24 cellular contexts compared by ENCODE assay signal in genomic region chr16:27641260-27641659, GRCh38.
"Had no signal": no experiment of that assay in that cellular context is flagged by ENCODE, and none has a peak within 500 bp of the region (broad histone marks: within the 10 kb centered on the region; RNA-seq: fewer than 3 reads in every experiment).

No MANE protein-coding gene starts in this region.

- H3K4me1 Mint-ChIP-seq: central memory CD8-positive, alpha-beta T cell had no signal

- H3K9me3 Mint-ChIP-seq: activated B cell treated with CpG ODN at 0.5 μM for 24 hours; activated CD4-positive, alpha-beta memory T cell treated with anti-CD3 and anti-CD28 coated beads for 36 hours; activated CD4-positive, alpha-beta T cell treated with anti-CD3 and anti-CD28 coated beads, Interleukin-2, amount 10 ng/mL, durations not matched to agents 24 days and 14 days; activated naive CD4-positive, alpha-beta T cell treated with anti-CD3 and anti-CD28 coated beads for 36 hours; activated T-cell treated with anti-CD3 and anti-CD28 coated beads, Interleukin-2, amount 50 U/mL, for 4 hours; brain; central memory CD8-positive, alpha-beta T cell had no signal

- DNase-seq: activated B cell treated with CpG ODN at 0.5 μM for 24 hours; activated CD4-positive, alpha-beta memory T cell treated with anti-CD3 and anti-CD28 coated beads for 36 hours; activated CD4-positive, alpha-beta T cell treated with anti-CD3 and anti-CD28 coated beads for 1 hour; activated CD4-positive, alpha-beta T cell treated with anti-CD3 and anti-CD28 coated beads, Interleukin-2, amount 10 ng/mL, durations not matched to agents 24 days and 14 days; activated CD8-positive, alpha-beta memory T cell treated with anti-CD3 and anti-CD28 coated beads for 24 hours; activated effector memory CD4-positive, alpha-beta T cell treated with anti-CD3 and anti-CD28 coated beads, Interleukin-2, amount 50 U/mL, for 16 hours; activated naive CD4-positive, alpha-beta T cell treated with anti-CD3 and anti-CD28 coated beads for 36 hours; activated T-cell treated with anti-CD3 and anti-CD28 coated beads, Interleukin-2, amount 50 U/mL, for 4 hours; amygdala; MM.1S; NCI-H1105 treated with DMSO at 0.1 percent for 48 hours; NCI-H146; NCI-H187 treated with DMSO at 0.1 percent for 48 hours; NCI-H2081 treated with DMSO at 0.1 percent for 48 hours; NCI-H345; NCI-H510A; NCI-H526 treated with DMSO at 0.1 percent for 48 hours; NCI-H82; SIG-M5; T-helper 17 cell; T-helper 9 cell had no signal

- H3K4me3 Mint-ChIP-seq: activated B cell treated with CpG ODN at 0.5 μM for 24 hours; activated CD4-positive, alpha-beta memory T cell treated with anti-CD3 and anti-CD28 coated beads for 36 hours; activated CD4-positive, alpha-beta T cell treated with anti-CD3 and anti-CD28 coated beads, Interleukin-2, amount 10 ng/mL, durations not matched to agents 24 days and 14 days; activated naive CD4-positive, alpha-beta T cell treated with anti-CD3 and anti-CD28 coated beads for 36 hours; activated naive CD8-positive, alpha-beta T cell; activated T-cell treated with anti-CD3 and anti-CD28 coated beads, Interleukin-2, amount 50 U/mL, for 4 hours; brain; central memory CD8-positive, alpha-beta T cell; T-helper 17 cell had no signal

- H3K27me3 Mint-ChIP-seq: activated B cell treated with CpG ODN at 0.5 μM for 24 hours; activated CD4-positive, alpha-beta memory T cell treated with anti-CD3 and anti-CD28 coated beads for 36 hours; activated CD4-positive, alpha-beta T cell treated with anti-CD3 and anti-CD28 coated beads, Interleukin-2, amount 10 ng/mL, durations not matched to agents 24 days and 14 days; activated naive CD8-positive, alpha-beta T cell; brain; central memory CD8-positive, alpha-beta T cell; T-helper 17 cell had no signal

- ATAC-seq: activated T-cell treated with anti-CD3 and anti-CD28 coated beads, Interleukin-2, amount 50 U/mL, for 4 hours; T-helper 17 cell had no signal

- H3K27ac Mint-ChIP-seq: activated B cell treated with CpG ODN at 0.5 μM for 24 hours; activated CD4-positive, alpha-beta memory T cell treated with anti-CD3 and anti-CD28 coated beads for 36 hours; activated CD4-positive, alpha-beta T cell treated with anti-CD3 and anti-CD28 coated beads, Interleukin-2, amount 10 ng/mL, durations not matched to agents 24 days and 14 days; activated naive CD4-positive, alpha-beta T cell treated with anti-CD3 and anti-CD28 coated beads for 36 hours; activated naive CD8-positive, alpha-beta T cell; brain; T-helper 17 cell had no signal
